ENCODE assay signal across 1 cellular context in the genomic region with DNA sequence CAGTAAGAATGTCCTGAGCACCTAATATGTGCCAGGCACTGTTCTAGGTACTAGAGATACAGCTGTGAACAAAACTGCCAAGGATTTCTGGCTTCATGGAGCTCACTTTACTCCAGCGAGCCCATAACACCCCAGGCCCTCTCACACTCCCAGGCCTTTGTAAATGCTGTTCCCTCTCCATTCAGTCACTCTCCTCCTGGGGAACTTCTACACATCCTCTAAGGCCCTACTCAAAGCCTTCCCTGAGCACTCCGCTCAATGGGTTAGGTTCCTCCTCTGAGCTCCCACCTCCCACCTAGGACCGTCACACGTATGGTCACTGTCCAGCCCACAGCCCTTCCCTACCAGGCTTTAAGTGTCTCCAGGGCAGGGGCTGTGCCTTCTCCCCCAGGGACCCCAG.
TF ChIP-seq lines count a peak whose summit lies in the region.

No MANE protein-coding gene starts in this region.

TF ChIP-seq in H1, 55 proteins besides CTCF, POLR2A, EP300 and RAD21:
- TF ChIP-seq POLR2AphosphoS5 (IDR thresholded peaks at IDR 0.05; ENCODE audit: low read depth, low read length) (no peak), CREB1 (IDR thresholded peaks at IDR 0.05) (no peak)
